11 cellular contexts compared by ENCODE assay signal in the genomic region with DNA sequence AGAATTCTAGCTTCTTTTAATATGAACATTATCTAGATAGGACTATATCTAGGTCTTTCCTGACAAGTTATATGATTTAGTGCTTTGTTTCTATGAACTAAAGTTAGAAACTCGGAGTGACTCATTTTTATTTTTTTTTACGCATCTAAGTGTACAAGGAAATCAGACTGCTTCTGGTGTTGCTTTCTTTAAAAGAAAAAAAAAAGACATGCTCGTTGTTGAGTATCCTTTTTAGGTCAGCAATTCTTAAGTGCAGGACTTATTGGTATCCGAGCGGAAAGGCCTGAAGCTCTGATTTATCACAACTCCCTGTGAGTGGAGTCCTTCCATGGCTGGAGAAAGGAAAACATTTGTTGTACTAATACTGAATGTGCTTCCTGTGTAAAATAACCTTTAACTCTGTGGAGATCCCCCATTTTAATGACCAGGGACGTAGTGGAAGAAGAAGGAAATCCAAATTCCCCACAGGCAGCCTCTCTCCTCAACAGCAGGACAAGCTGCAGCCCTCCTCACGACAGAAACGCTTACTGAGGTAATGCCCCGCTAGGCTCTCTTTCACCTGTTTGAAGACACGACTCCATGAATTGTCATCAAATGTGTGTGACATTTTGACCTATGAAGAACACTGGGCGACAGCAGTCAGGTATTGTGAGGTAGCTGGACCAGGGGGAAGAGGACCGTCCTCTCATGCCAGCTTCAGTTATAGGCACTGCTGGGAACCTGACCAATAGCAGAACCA. TPM values are rescaled to one million over a fixed set of nuclear protein-coding genes. Genes with fewer than 3 reads are reported as not detected.
A peak's percentile ranks its signal among the peaks of the same experiment; 100 is the strongest.
DNase-seq lines count a peak whose midpoint lies in the region; ATAC-seq and TF ChIP-seq lines count a peak whose summit lies in the region.
"Had no signal": no experiment of that assay in that cellular context is flagged by ENCODE, and none has a peak within 500 bp of the region (broad histone marks: within the 10 kb centered on the region; RNA-seq: fewer than 3 reads in every experiment).

No MANE protein-coding gene starts in this region.

- no peak overlapping the region for H2AFZ ChIP-seq in neuronal stem cell (ENCODE audit: low read length)

- no peak overlapping the region for H3K4ac ChIP-seq in neuronal stem cell (ENCODE audit: low read length)

- H3K79me1 ChIP-seq in neuronal stem cell (ENCODE audit: low read depth, low read length), result no peaks in the 10 kb centered on the region

- H3K27ac ChIP-seq in thoracic aorta, result peak overlapping the region; percentile 32 to 37
- no peak overlapping the region for H3K27ac ChIP-seq in neuronal stem cell (replicated peaks; ENCODE audit: low read length)

- H3K14ac ChIP-seq in neuronal stem cell (ENCODE audit: low read length), result no peak overlapping the region

- TF ChIP-seq CTCF in astrocyte of the spinal cord (IDR thresholded peaks at IDR 0.05; ENCODE audit: low read depth, low read length) (no peak), thoracic aorta (IDR thresholded peaks at IDR 0.05) (no peak)

- H3K27me3 ChIP-seq in thoracic aorta (replicated peaks; ENCODE audit: insufficient read depth) (no peaks in the 10 kb centered on the region), neuronal stem cell (ENCODE audit: control insufficient read depth in 3 of 3, insufficient read depth in 3 of 3, low read depth in 1 of 3, low read length in 3 of 3) (no peaks in the 10 kb centered on the region)

- H2BK12ac ChIP-seq in neuronal stem cell (ENCODE audit: low read length), result no peak overlapping the region

- no peaks in the 10 kb centered on the region for H3K9me3 ChIP-seq in thoracic aorta
- H3K9me3 ChIP-seq in neuronal stem cell (replicated peaks in 1 of 2; ENCODE audit: control insufficient read depth in 2 of 2, insufficient read depth in 1 of 2, low read depth in 1 of 2, low read length in 2 of 2), result no peaks in the 10 kb centered on the region

- no peak overlapping the region for H3K9ac ChIP-seq in neuronal stem cell (ENCODE audit: low read depth, low read length, poor library complexity)

- H2BK5ac ChIP-seq in neuronal stem cell (ENCODE audit: low read length), result no peak overlapping the region

- H3K4me1 ChIP-seq in thoracic aorta (ENCODE audit: control insufficient read depth in 1 of 2, low read depth in 2 of 2) (peaks cover 11 to 25% of the 10 kb centered on the region in 2 donors), neuronal stem cell (ENCODE audit: control insufficient read depth in 2 of 2, insufficient read depth in 1 of 2, low read depth in 1 of 2, low read length in 2 of 2) (peaks cover 0 to 3% of the 10 kb centered on the region in 2 donors)

- no peak overlapping the region for H2BK15ac ChIP-seq in neuronal stem cell (ENCODE audit: low read length)

- no peak overlapping the region for H3K23ac ChIP-seq in neuronal stem cell (ENCODE audit: low read depth, low read length, poor library complexity)

- H2AK5ac ChIP-seq in neuronal stem cell (ENCODE audit: low read depth, low read length), result no peak overlapping the region

- H3K4me3 ChIP-seq in astrocyte of the spinal cord (ENCODE audit: low read depth, low read length) (no peak overlapping the region), thoracic aorta (peak overlapping the region; percentile 42), neuronal stem cell (ENCODE audit: low read length in 2 of 2) (no peak overlapping the region)

- H2BK120ac ChIP-seq in neuronal stem cell (ENCODE audit: low read depth, low read length), result no peak overlapping the region

- H3K18ac ChIP-seq in neuronal stem cell (ENCODE audit: low read length), result no peak overlapping the region

- peak; percentile 5 for DNase-seq in astrocyte of the spinal cord (ENCODE audit: low read depth, low spot score)
- no peak for DNase-seq in left lobe of liver (ENCODE audit: low spot score)
- no peak for DNase-seq in thoracic aorta (ENCODE audit: low spot score)
- DNase-seq in nucleus accumbens (lab: John Stamatoyannopoulos, UW), result no peak
- DNase-seq in neuronal stem cell (ENCODE audit: low spot score), result no peak
- no peak for DNase-seq in DMS153 treated with DMSO at 0.1 percent for 48 hours (lab: John Stamatoyannopoulos, UW; ENCODE audit: unreplicated experiment)
- DNase-seq in RPMI8226, result no peak
- DNase-seq: activated CD4-positive, alpha-beta T cell treated with anti-CD3 and anti-CD28 coated beads for 36 hours; erythroblast; NCI-H2227 treated with DMSO at 0.1 percent for 48 hours had no signal

- no CpG with 5 or more reads among the region's 12 CpGs for WGBS in neuronal stem cell (ENCODE audit: extremely low coverage in 2 of 2, insufficient read length in 2 of 2, insufficient replicate concordance in 1 of 2), 2 donors

- no peak overlapping the region for H4K8ac ChIP-seq in neuronal stem cell (ENCODE audit: low read depth, low read length)

- no peaks in the 10 kb centered on the region for H3K36me3 ChIP-seq in thoracic aorta
- no peaks in the 10 kb centered on the region for H3K36me3 ChIP-seq in neuronal stem cell (replicated peaks in 1 of 2; ENCODE audit: control insufficient read depth in 2 of 2, insufficient read depth in 2 of 2, low read length in 2 of 2)

- ATAC-seq in GM21737 (IDR thresholded peaks at IDR 0.05; ENCODE audit: unreplicated experiment) (peak; percentile 12), left lobe of liver (peak; percentile 43), thoracic aorta (ENCODE audit: insufficient number of reproducible peaks, low FRiP score, low read depth) (peak; percentile 21)
- ATAC-seq: activated CD4-positive, alpha-beta T cell treated with anti-CD3 and anti-CD28 coated beads for 36 hours had no signal

- in situ Hi-C loops in astrocyte of the spinal cord (cut with HindIII; ENCODE audit: low sequenced_read_pairs), result no loop called here

- no peak overlapping the region for H4K91ac ChIP-seq in neuronal stem cell (ENCODE audit: low read depth, low read length, poor library complexity)

- H3K4me2 ChIP-seq in neuronal stem cell (ENCODE audit: insufficient read depth, low read length, poor library complexity, severe bottlenecking), result no peak overlapping the region

RNA-seq across cellular contexts. Expression of a gene that starts 17.9 kb away (rescaled TPM):
- total RNA-seq in left lobe of liver, result 28.9 TPM
- total RNA-seq in thoracic aorta, result 10 to 100 TPM; 45.1 to 49.7 TPM
- polyA plus RNA-seq in neuronal stem cell (2013, experiment 1 of 2), result 98.2 TPM
- 95.9 TPM for polyA plus RNA-seq in neuronal stem cell (2013, experiment 2 of 2)
